ENCODE assay signal across 17 cellular contexts in genomic region chr9:111807197-111807596, GRCh38. TPM values are rescaled to one million over a fixed set of nuclear protein-coding genes. Genes with fewer than 3 reads are reported as not detected.
A peak's percentile ranks its signal among the peaks of the same experiment; 100 is the strongest.
DNase-seq lines count a peak whose midpoint lies in the region; ATAC-seq and TF ChIP-seq lines count a peak whose summit lies in the region.
"Had no signal": no experiment of that assay in that cellular context is flagged by ENCODE, and none has a peak within 500 bp of the region (broad histone marks: within the 10 kb centered on the region; RNA-seq: fewer than 3 reads in every experiment).

No MANE protein-coding gene starts in this region.

- peak; percentile 35 for DNase-seq in HCEC 1CT
- peak; percentile 40 for DNase-seq in RKO (ENCODE audit: low spot score)
- DNase-seq in epithelial cell of esophagus (ENCODE audit: low read depth): peak; percentile 49
- DNase-seq in trophoblast cell: peak; percentile 68 to 85
- no peak for DNase-seq in H4 (ENCODE audit: low spot score)
- DNase-seq in NCI-H2227 treated with DMSO at 0.1 percent for 48 hours (lab: John Stamatoyannopoulos, UW): no peak
- DNase-seq: CD8-positive, alpha-beta memory T cell; KBM-7; MG63; NCI-H1092 treated with DMSO at 0.1 percent for 48 hours; NCI-H1694; NCI-H2171; NCI-H510A treated with DMSO at 0.1 percent for 48 hours had no signal

- H4K12ac ChIP-seq in trophoblast cell (ENCODE audit: low read depth, low read length): no peak overlapping the region

- H4K8ac ChIP-seq in trophoblast cell (ENCODE audit: low read depth, low read length): no peak overlapping the region

- H2BK5ac ChIP-seq in trophoblast cell (ENCODE audit: low read depth, low read length, poor library complexity): no peak overlapping the region

- H2BK120ac ChIP-seq in trophoblast cell (ENCODE audit: insufficient read depth, low read length, poor library complexity): no peak overlapping the region

- no peak overlapping the region for H3K4me2 ChIP-seq in trophoblast cell (ENCODE audit: low read length)

- no peaks in the 10 kb centered on the region for H3K9me3 ChIP-seq in trophoblast cell (ENCODE audit: insufficient read depth, low read depth, low read length)
- H3K9me3 ChIP-seq: MG63 had no signal

- H3K27me3 ChIP-seq in trophoblast cell (ENCODE audit: insufficient read depth, low read length): no peaks in the 10 kb centered on the region
- H3K27me3 ChIP-seq: MG63 had no signal

- no CpG with 5 or more reads among the region's 1 CpG for WGBS in trophoblast cell (ENCODE audit: extremely low coverage, insufficient coverage, insufficient read length)

- H3K79me1 ChIP-seq in trophoblast cell (ENCODE audit: low read length): no peaks in the 10 kb centered on the region

- H2AK5ac ChIP-seq in trophoblast cell (ENCODE audit: low read length): no peak overlapping the region

- H3K18ac ChIP-seq in trophoblast cell (ENCODE audit: low read length): no peak overlapping the region

- H3K4me3 ChIP-seq in epithelial cell of esophagus (ENCODE audit: low read length) (no peak overlapping the region), trophoblast cell (ENCODE audit: low read depth, low read length) (no peak overlapping the region)
- H3K4me3 ChIP-seq: MG63 had no signal

- no peaks in the 10 kb centered on the region for H3K36me3 ChIP-seq in trophoblast cell (ENCODE audit: control insufficient read depth in 1 of 2, insufficient read depth in 2 of 2, low read length in 2 of 2)
- H3K36me3 ChIP-seq: MG63 had no signal

- H3K23ac ChIP-seq in trophoblast cell (ENCODE audit: low read length): no peak overlapping the region

- H4K91ac ChIP-seq in trophoblast cell (ENCODE audit: low read depth, low read length): no peak overlapping the region

- H3K79me2 ChIP-seq in trophoblast cell (ENCODE audit: control insufficient read depth, insufficient read depth, low read length, poor library complexity): no peaks in the 10 kb centered on the region

- H3K4ac ChIP-seq in trophoblast cell (ENCODE audit: low read depth, low read length): no peak overlapping the region

- ATAC-seq in GM18498 (IDR thresholded peaks at IDR 0.05; ENCODE audit: unreplicated experiment) (no peak), GM21723 (IDR thresholded peaks at IDR 0.05; ENCODE audit: unreplicated experiment) (no peak)
- ATAC-seq: HCT116 had no signal

- no peak overlapping the region for H2AFZ ChIP-seq in trophoblast cell (ENCODE audit: insufficient read depth, low read length, poor library complexity)

- no peak overlapping the region for H3K14ac ChIP-seq in trophoblast cell (ENCODE audit: low read length)

- TF ChIP-seq CTCF in epithelial cell of esophagus (IDR thresholded peaks at IDR 0.05; ENCODE audit: insufficient read depth, low read depth, low read length, missing control alignments): peak; percentile 20

- H2BK12ac ChIP-seq in trophoblast cell (ENCODE audit: low read length): no peak overlapping the region

- no peak overlapping the region for H3K27ac ChIP-seq in trophoblast cell (ENCODE audit: low read depth, low read length)

- H3K9ac ChIP-seq in trophoblast cell (ENCODE audit: low read length): no peak overlapping the region

- H3K4me1 ChIP-seq in trophoblast cell (ENCODE audit: control insufficient read depth in 1 of 2, insufficient read depth in 2 of 2, low read length in 2 of 2): peaks cover 0 to 4% of the 10 kb centered on the region in 2 experiments

RNA-seq across cellular contexts. Expression of gene SHOC1, which starts 12.5 kb away (rescaled TPM):
- polyA plus RNA-seq in trophoblast cell (2013): not detected in 2 replicates
- total RNA-seq in H4 (2014; rRNA removed; shearing (Covaris generic)): 0.94 and 1.5 TPM in 2 replicates
- total RNA-seq: CD8-positive, alpha-beta memory T cell had no signal
- polyA plus RNA-seq: BJ; CD8-positive, alpha-beta memory T cell had no signal

Comparison
In these comparisons a context has a peak if more than half of its experiments do, and no peak if none do; other contexts are left out.
1. DNase-seq: peak in HCEC 1CT (single experiment), RKO (single experiment), epithelial cell of esophagus (single experiment) and trophoblast cell (2 of 2); none in H4 (single experiment) and NCI-H2227 treated with DMSO at 0.1 percent for 48 hours (single experiment).